ENCODE assay signal across 1 cellular context in genomic region chr11:125111341-125112234, GRCh38.
TF ChIP-seq lines count a peak whose summit lies in the region.

TMEM218 (minus strand) TSS chr11:125111626; CDS start chr11:125102241, 9,385 bp downstream.

TF ChIP-seq in HepG2, 621 proteins besides CTCF, POLR2A, EP300 and RAD21 (continued from another document and continues in another):
- TF ChIP-seq MTERF4 (CRISPR knock-in tag; IDR thresholded peaks at IDR 0.05) (no peak), RORA (CRISPR knock-in tag; IDR thresholded peaks at IDR 0.05) (no peak), ZBTB14 (CRISPR knock-in tag; IDR thresholded peaks at IDR 0.05) (no peak), ZNF652 (CRISPR knock-in tag; IDR thresholded peaks at IDR 0.05; ENCODE audit: borderline replicate concordance, low read depth) (no peak), CHD2 (IDR thresholded peaks at IDR 0.05; ENCODE audit: low read depth, low read length) (0 out of 2 replicates have a peak, but pooled peaks have one; percentile 32), ARID5B (CRISPR knock-in tag; IDR thresholded peaks at IDR 0.05) (no peak), ZNF598 (CRISPR knock-in tag; IDR thresholded peaks at IDR 0.05; ENCODE audit: borderline replicate concordance) (peak; percentile 66; the same call in 1 of the 2 replicates), SNAPC2 (CRISPR knock-in tag; IDR thresholded peaks at IDR 0.05) (0 out of 2 replicates have a peak, but pooled peaks have one; percentile 65), KMT2B (CRISPR knock-in tag; IDR thresholded peaks at IDR 0.05) (peak; percentile 55; the same call in 1 of the 2 replicates), ZBTB40 (IDR thresholded peaks at IDR 0.05) (no peak; the same call in 1 of the 2 replicates), ZBTB40 (CRISPR knock-in tag; IDR thresholded peaks at IDR 0.05) (peak; percentile 43; the same call in 1 of the 2 replicates), ZBTB10 (CRISPR knock-in tag; IDR thresholded peaks at IDR 0.05; ENCODE audit: borderline replicate concordance) (no peak), ZNF383 (CRISPR knock-in tag; IDR thresholded peaks at IDR 0.05; ENCODE audit: borderline replicate concordance) (no peak), HOXA3 (CRISPR knock-in tag; IDR thresholded peaks at IDR 0.05) (peak; percentile 55; the same call in 1 of the 2 replicates), NFYB (CRISPR knock-in tag; IDR thresholded peaks at IDR 0.05) (peak; percentile 94), NR2C2 (CRISPR knock-in tag; IDR thresholded peaks at IDR 0.05; ENCODE audit: borderline replicate concordance) (peak; percentile 94), SSRP1 (CRISPR knock-in tag; IDR thresholded peaks at IDR 0.05) (no peak), ZNF10 (CRISPR knock-in tag; IDR thresholded peaks at IDR 0.05; ENCODE audit: borderline replicate concordance, low read depth) (no peak), THAP8 (CRISPR knock-in tag; IDR thresholded peaks at IDR 0.05; ENCODE audit: borderline replicate concordance) (no peak), TARDBP (CRISPR knock-in tag; IDR thresholded peaks at IDR 0.05) (0 out of 2 replicates have a peak, but pooled peaks have one; percentile 25), KLF6 (CRISPR knock-in tag; IDR thresholded peaks at IDR 0.05) (no peak), MAF1 (CRISPR knock-in tag; IDR thresholded peaks at IDR 0.05; ENCODE audit: borderline replicate concordance) (no peak), ZNF788 (CRISPR knock-in tag; IDR thresholded peaks at IDR 0.05; ENCODE audit: borderline replicate concordance) (peak; percentile 40; the same call in 1 of the 2 replicates), MEIS2 (CRISPR knock-in tag; IDR thresholded peaks at IDR 0.05) (no peak), ZBTB2 (CRISPR knock-in tag; IDR thresholded peaks at IDR 0.05; ENCODE audit: low read depth) (no peak), CBX2 (IDR thresholded peaks at IDR 0.05; ENCODE audit: low read depth, low read length) (no peak), CBX2 (CRISPR knock-in tag; IDR thresholded peaks at IDR 0.05; ENCODE audit: low read depth) (no peak), POLR2G (IDR thresholded peaks at IDR 0.05; ENCODE audit: low read depth, low read length) (peak; percentile 82), GMEB2 (CRISPR knock-in tag; IDR thresholded peaks at IDR 0.05; ENCODE audit: low read depth) (no peak)
